22 cellular contexts compared by ENCODE assay signal in genomic region chr12:30813741-30814687, GRCh38. TPM values are rescaled to one million over a fixed set of nuclear protein-coding genes. Genes with fewer than 3 reads are reported as not detected.
DNase-seq lines count a peak whose midpoint lies in the region; ATAC-seq and TF ChIP-seq lines count a peak whose summit lies in the region.
"Had no signal": no experiment of that assay in that cellular context is flagged by ENCODE, and none has a peak within 500 bp of the region (broad histone marks: within the 10 kb centered on the region; RNA-seq: fewer than 3 reads in every experiment).

No MANE protein-coding gene starts in this region.

- H3K4me1 ChIP-seq in uterus (no peaks in the 10 kb centered on the region), ascending aorta (no peaks in the 10 kb centered on the region)
- H3K4me1 ChIP-seq: gastroesophageal sphincter, pancreas had no signal

- no peaks in the 10 kb centered on the region for H3K9me3 Mint-ChIP-seq in stimulated activated effector memory CD8-positive, alpha-beta T cell treated with anti-CD3 and anti-CD28 coated beads, Interleukin-12 subunit alpha, Interleukin-12 subunit beta, amount 100 ng/mL, for 72 hours
- peaks cover 7% of the 10 kb centered on the region for H3K9me3 Mint-ChIP-seq in mesothelial cell of epicardium
- H3K9me3 Mint-ChIP-seq: brain; IgD-negative memory B cell; natural killer cell; T-helper 1 cell treated with Interleukin-12 subunit alpha and Interleukin-12 subunit beta and Interleukin-4 antibody, amounts not matched to agents 30 μg/mL and 1 μg/mL, for 36 hours had no signal

- no peaks in the 10 kb centered on the region for H3K27me3 Mint-ChIP-seq in mesothelial cell of epicardium (ENCODE audit: low read depth)

- H3K36me3 ChIP-seq in uterus (no peaks in the 10 kb centered on the region), ascending aorta (no peaks in the 10 kb centered on the region)
- H3K36me3 ChIP-seq: gastroesophageal sphincter, pancreas had no signal

- TF ChIP-seq CTCF in fibroblast of mammary gland (conservative IDR thresholded peaks at IDR 0.05; ENCODE audit: control insufficient read depth, insufficient read depth, low read depth, low read length) (no peak), uterus (IDR thresholded peaks at IDR 0.05) (no peak), ascending aorta (IDR thresholded peaks at IDR 0.05) (no peak), mesothelial cell of epicardium (IDR thresholded peaks at IDR 0.05; ENCODE audit: unreplicated experiment) (no peak)

- no peak overlapping the region for H3K4me3 Mint-ChIP-seq in stimulated activated effector memory CD8-positive, alpha-beta T cell treated with anti-CD3 and anti-CD28 coated beads, Interleukin-12 subunit alpha, Interleukin-12 subunit beta, amount 100 ng/mL, for 72 hours
- no peak overlapping the region for H3K4me3 Mint-ChIP-seq in mesothelial cell of epicardium
- H3K4me3 Mint-ChIP-seq: brain; IgD-negative memory B cell; natural killer cell; T-helper 1 cell treated with Interleukin-12 subunit alpha and Interleukin-12 subunit beta and Interleukin-4 antibody, amounts not matched to agents 30 μg/mL and 1 μg/mL, for 36 hours had no signal

- peak; percentile 37 for ATAC-seq in stimulated activated effector memory CD8-positive, alpha-beta T cell treated with anti-CD3 and anti-CD28 coated beads, Interleukin-12 subunit alpha, Interleukin-12 subunit beta, amount 100 ng/mL, for 72 hours
- ATAC-seq: gastroesophageal sphincter, natural killer cell, pancreas, right cardiac atrium had no signal

- H3K27me3 ChIP-seq in uterus (no peaks in the 10 kb centered on the region), ascending aorta (no peaks in the 10 kb centered on the region)
- H3K27me3 ChIP-seq: pancreas had no signal

- H3K9me3 ChIP-seq in uterus (no peaks in the 10 kb centered on the region), ascending aorta (no peaks in the 10 kb centered on the region)
- H3K9me3 ChIP-seq: gastroesophageal sphincter, pancreas had no signal

- H3K27ac Mint-ChIP-seq in stimulated activated effector memory CD8-positive, alpha-beta T cell treated with anti-CD3 and anti-CD28 coated beads, Interleukin-12 subunit alpha, Interleukin-12 subunit beta, amount 100 ng/mL, for 72 hours = no peak overlapping the region
- no peak overlapping the region for H3K27ac Mint-ChIP-seq in mesothelial cell of epicardium
- H3K27ac Mint-ChIP-seq: brain; IgD-negative memory B cell; natural killer cell; T-helper 1 cell treated with Interleukin-12 subunit alpha and Interleukin-12 subunit beta and Interleukin-4 antibody, amounts not matched to agents 30 μg/mL and 1 μg/mL, for 36 hours had no signal

- no peak for TF ChIP-seq POLR2A in uterus (IDR thresholded peaks at IDR 0.05)

- no peaks in the 10 kb centered on the region for H3K4me1 Mint-ChIP-seq in stimulated activated effector memory CD8-positive, alpha-beta T cell treated with anti-CD3 and anti-CD28 coated beads, Interleukin-12 subunit alpha, Interleukin-12 subunit beta, amount 100 ng/mL, for 72 hours
- H3K4me1 Mint-ChIP-seq in mesothelial cell of epicardium = no peaks in the 10 kb centered on the region
- H3K4me1 Mint-ChIP-seq: brain, IgD-negative memory B cell, natural killer cell had no signal

- H3K36me3 Mint-ChIP-seq in stimulated activated effector memory CD8-positive, alpha-beta T cell treated with anti-CD3 and anti-CD28 coated beads, Interleukin-12 subunit alpha, Interleukin-12 subunit beta, amount 100 ng/mL, for 72 hours = no peaks in the 10 kb centered on the region
- H3K36me3 Mint-ChIP-seq in mesothelial cell of epicardium = peaks cover 11% of the 10 kb centered on the region
- H3K36me3 Mint-ChIP-seq: brain, IgD-negative memory B cell, natural killer cell had no signal

- H3K4me3 ChIP-seq in fibroblast of mammary gland (ENCODE audit: control insufficient read depth, low read depth, low read length) = no peak overlapping the region
- no peak overlapping the region for H3K4me3 ChIP-seq in uterus
- H3K4me3 ChIP-seq in ascending aorta = no peak overlapping the region
- H3K4me3 ChIP-seq: gastroesophageal sphincter, pancreas had no signal

- H3K27ac ChIP-seq in uterus = no peak overlapping the region
- no peak overlapping the region for H3K27ac ChIP-seq in ascending aorta
- H3K27ac ChIP-seq: gastroesophageal sphincter, HL-60, pancreas had no signal

- intact Hi-C loops in uterus (cut with DNase I; ENCODE audit: low total_unique reads) = no loop called here
- intact Hi-C loops in ascending aorta (cut with DNase I) = no loop called here

- DNase-seq in activated CD4-positive, alpha-beta T cell treated with anti-CD3 and anti-CD28 coated beads for 48 hours = peak; percentile 14
- DNase-seq in activated CD4-positive, alpha-beta T cell treated with anti-CD3 and anti-CD28 coated beads, Interleukin-2, amount 50 U/mL, for 1 hour = no peak
- DNase-seq in NCI-H69 (lab: John Stamatoyannopoulos, UW) = peak; percentile 96
- peak; percentile 60 for DNase-seq in fibroblast of mammary gland (ENCODE audit: low read depth)
- DNase-seq in stimulated activated effector memory CD8-positive, alpha-beta T cell treated with anti-CD3 and anti-CD28 coated beads, Interleukin-12 subunit alpha, Interleukin-12 subunit beta, amount 100 ng/mL, for 72 hours (ENCODE audit: low spot score in 2 of 2) = no peak
- no peak for DNase-seq in uterus
- no peak for DNase-seq in ascending aorta (ENCODE audit: low spot score in 2 of 2)
- no peak for DNase-seq in mesothelial cell of epicardium (ENCODE audit: low spot score in 2 of 2, unreplicated experiment in 2 of 2)
- DNase-seq: activated naive CD4-positive, alpha-beta T cell treated with anti-CD3 and anti-CD28 coated beads, Interleukin-2, amount 50 U/mL, for 16 hours; C1 segment of cervical spinal cord; cortex of kidney; kidney; natural killer cell; NCI-H1436 treated with DMSO at 0.1 percent for 48 hours; NCI-H748 treated with DMSO at 0.1 percent for 48 hours; pancreas; right cardiac atrium had no signal

RNA-seq across cellular contexts. Expression of gene CAPRIN2, which starts 59.3 kb away (rescaled TPM):
- total RNA-seq in uterus = 10 to 100 TPM in 3 of 4 donors, 1 to 10 TPM in 1; 8.2 to 47.6 (median 35.8) TPM
- 20.6 TPM for total RNA-seq in ascending aorta
- 40.5 to 41.8 TPM (median 41.4 TPM) in 3 replicates for total RNA-seq in mesothelial cell of epicardium

Comparison
In these comparisons a context has a peak if more than half of its experiments do, and no peak if none do; other contexts are left out.
1. DNase-seq: peak in activated CD4-positive, alpha-beta T cell treated with anti-CD3 and anti-CD28 coated beads for 48 hours (single experiment), NCI-H69 (single experiment) and fibroblast of mammary gland (single experiment); none in activated CD4-positive, alpha-beta T cell treated with anti-CD3 and anti-CD28 coated beads, Interleukin-2, amount 50 U/mL, for 1 hour (single experiment), stimulated activated effector memory CD8-positive, alpha-beta T cell treated with anti-CD3 and anti-CD28 coated beads, Interleukin-12 subunit alpha, Interleukin-12 subunit beta, amount 100 ng/mL, for 72 hours (0 of 2), uterus (0 of 2), ascending aorta (0 of 2) and mesothelial cell of epicardium (0 of 2).